In the genomic region with DNA sequence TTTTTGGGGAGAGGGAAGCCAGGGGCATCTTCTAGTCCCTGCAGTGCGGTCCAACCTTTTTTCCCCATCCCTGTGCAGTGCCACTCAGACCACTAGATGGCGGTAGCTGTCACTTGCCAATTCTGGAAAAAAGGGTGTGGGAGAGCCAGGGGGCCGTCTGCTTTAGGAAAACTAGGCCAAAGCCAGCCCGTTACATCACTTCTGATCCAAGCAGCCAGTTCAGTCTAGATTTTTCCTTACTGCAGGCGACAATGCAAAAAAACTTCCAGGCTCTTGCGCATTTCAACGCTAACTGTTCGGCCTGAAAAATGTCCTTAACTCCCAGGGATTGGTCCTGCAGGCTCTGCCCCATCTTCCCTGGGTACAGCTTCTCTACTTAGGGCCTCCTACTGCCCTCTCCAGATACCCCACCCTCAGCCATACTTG, we compare ENCODE assay signal across 1 cellular context.
TF ChIP-seq lines count a peak whose summit lies in the region.

No MANE protein-coding gene starts in this region.

TF ChIP-seq in HCT116, 20 proteins besides CTCF, POLR2A, EP300 and RAD21 (continued from another document):
- TF ChIP-seq, protein P1, sequence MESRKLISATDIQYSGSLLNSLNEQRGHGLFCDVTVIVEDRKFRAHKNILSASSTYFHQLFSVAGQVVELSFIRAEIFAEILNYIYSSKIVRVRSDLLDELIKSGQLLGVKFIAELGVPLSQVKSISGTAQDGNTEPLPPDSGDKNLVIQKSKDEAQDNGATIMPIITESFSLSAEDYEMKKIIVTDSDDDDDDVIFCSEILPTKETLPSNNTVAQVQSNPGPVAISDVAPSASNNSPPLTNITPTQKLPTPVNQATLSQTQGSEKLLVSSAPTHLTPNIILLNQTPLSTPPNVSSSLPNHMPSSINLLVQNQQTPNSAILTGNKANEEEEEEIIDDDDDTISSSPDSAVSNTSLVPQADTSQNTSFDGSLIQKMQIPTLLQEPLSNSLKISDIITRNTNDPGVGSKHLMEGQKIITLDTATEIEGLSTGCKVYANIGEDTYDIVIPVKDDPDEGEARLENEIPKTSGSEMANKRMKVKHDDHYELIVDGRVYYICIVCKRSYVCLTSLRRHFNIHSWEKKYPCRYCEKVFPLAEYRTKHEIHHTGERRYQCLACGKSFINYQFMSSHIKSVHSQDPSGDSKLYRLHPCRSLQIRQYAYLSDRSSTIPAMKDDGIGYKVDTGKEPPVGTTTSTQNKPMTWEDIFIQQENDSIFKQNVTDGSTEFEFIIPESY (IDR thresholded peaks at IDR 0.05; ENCODE audit: extremely low read depth, insufficient replicate concordance, low read length): no peak
- TF ChIP-seq, protein P2, sequence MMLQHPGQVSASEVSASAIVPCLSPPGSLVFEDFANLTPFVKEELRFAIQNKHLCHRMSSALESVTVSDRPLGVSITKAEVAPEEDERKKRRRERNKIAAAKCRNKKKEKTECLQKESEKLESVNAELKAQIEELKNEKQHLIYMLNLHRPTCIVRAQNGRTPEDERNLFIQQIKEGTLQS (IDR thresholded peaks at IDR 0.05): no peak
- TF ChIP-seq CEBPB (IDR thresholded peaks at IDR 0.05; ENCODE audit: low read depth) (no peak), FOSL1 (IDR thresholded peaks at IDR 0.05; ENCODE audit: low read depth) (no peak), EGR1 (IDR thresholded peaks at IDR 0.05; ENCODE audit: low read depth) (no peak), TCF7L2 (IDR thresholded peaks at IDR 0.05; ENCODE audit: borderline replicate concordance, extremely low read depth, insufficient read depth, insufficient read length) (no peak), SP1 (IDR thresholded peaks at IDR 0.05; ENCODE audit: low read depth) (no peak), ELF1 (IDR thresholded peaks at IDR 0.05; ENCODE audit: borderline replicate concordance, low read depth) (no peak), ZFX (IDR thresholded peaks at IDR 0.05) (no peak; the same call in 1 of the 2 replicates), YY1 (IDR thresholded peaks at IDR 0.05; ENCODE audit: extremely low read depth, insufficient replicate concordance, low read depth, low read length) (no peak), CBX3 (IDR thresholded peaks at IDR 0.05; ENCODE audit: low read depth) (no peak), EZH2 (IDR thresholded peaks at IDR 0.05) (no peak), EZH2phosphoT487 (IDR thresholded peaks at IDR 0.05; ENCODE audit: borderline replicate concordance) (no peak), ZNF274 (IDR thresholded peaks at IDR 0.05; ENCODE audit: low read depth, low read length) (no peak), SIN3A (IDR thresholded peaks at IDR 0.05; ENCODE audit: low read depth) (no peak)
- TF ChIP-seq, protein P3, sequence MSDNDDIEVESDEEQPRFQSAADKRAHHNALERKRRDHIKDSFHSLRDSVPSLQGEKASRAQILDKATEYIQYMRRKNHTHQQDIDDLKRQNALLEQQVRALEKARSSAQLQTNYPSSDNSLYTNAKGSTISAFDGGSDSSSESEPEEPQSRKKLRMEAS (IDR thresholded peaks at IDR 0.05): no peak
- TF ChIP-seq, protein P4, sequence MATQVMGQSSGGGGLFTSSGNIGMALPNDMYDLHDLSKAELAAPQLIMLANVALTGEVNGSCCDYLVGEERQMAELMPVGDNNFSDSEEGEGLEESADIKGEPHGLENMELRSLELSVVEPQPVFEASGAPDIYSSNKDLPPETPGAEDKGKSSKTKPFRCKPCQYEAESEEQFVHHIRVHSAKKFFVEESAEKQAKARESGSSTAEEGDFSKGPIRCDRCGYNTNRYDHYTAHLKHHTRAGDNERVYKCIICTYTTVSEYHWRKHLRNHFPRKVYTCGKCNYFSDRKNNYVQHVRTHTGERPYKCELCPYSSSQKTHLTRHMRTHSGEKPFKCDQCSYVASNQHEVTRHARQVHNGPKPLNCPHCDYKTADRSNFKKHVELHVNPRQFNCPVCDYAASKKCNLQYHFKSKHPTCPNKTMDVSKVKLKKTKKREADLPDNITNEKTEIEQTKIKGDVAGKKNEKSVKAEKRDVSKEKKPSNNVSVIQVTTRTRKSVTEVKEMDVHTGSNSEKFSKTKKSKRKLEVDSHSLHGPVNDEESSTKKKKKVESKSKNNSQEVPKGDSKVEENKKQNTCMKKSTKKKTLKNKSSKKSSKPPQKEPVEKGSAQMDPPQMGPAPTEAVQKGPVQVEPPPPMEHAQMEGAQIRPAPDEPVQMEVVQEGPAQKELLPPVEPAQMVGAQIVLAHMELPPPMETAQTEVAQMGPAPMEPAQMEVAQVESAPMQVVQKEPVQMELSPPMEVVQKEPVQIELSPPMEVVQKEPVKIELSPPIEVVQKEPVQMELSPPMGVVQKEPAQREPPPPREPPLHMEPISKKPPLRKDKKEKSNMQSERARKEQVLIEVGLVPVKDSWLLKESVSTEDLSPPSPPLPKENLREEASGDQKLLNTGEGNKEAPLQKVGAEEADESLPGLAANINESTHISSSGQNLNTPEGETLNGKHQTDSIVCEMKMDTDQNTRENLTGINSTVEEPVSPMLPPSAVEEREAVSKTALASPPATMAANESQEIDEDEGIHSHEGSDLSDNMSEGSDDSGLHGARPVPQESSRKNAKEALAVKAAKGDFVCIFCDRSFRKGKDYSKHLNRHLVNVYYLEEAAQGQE (IDR thresholded peaks at IDR 0.05; ENCODE audit: low read depth): no peak
